26 cellular contexts compared by ENCODE assay signal in the genomic region with DNA sequence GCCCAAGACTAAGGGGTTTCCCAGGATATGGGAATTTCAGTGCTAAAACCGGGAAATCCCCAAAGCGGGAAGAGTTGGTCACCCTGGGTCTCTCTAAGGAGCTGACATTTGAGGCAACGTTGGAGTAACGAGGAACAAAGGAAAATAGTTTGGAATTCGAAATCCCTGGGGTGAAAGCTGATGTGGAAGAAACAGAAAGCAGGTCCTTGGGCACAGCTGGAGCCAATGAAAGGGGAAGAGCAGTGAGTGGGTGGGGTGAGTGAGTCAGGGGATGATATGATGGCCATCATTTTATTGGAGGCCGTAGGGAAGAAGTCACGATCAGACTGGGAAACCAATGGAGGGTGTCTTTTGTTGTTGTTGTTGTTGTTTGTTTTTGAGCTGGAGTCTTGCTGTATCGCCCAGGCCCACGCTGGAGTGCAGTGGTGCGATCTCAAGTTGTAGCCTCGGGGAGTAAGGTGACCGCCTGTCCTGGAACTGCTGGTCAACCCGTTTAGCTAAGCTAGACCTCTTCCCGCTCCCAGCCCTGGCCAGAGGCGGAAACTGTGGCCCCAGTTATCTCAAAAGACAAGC. TPM values are rescaled to one million over a fixed set of nuclear protein-coding genes. Genes with fewer than 3 reads are reported as not detected.
"Had no signal": no experiment of that assay in that cellular context is flagged by ENCODE, and none has a peak within 500 bp of the region (broad histone marks: within the 10 kb centered on the region; RNA-seq: fewer than 3 reads in every experiment).

No MANE protein-coding gene starts in this region.

- H3K4me3 ChIP-seq: breast epithelium, coronary artery, gastroesophageal sphincter, heart left ventricle, left ventricle myocardium inferior, neural progenitor cell, ovary, psoas muscle had no signal

- H3K27ac ChIP-seq: breast epithelium, coronary artery, gastroesophageal sphincter, heart left ventricle, left ventricle myocardium inferior, neural progenitor cell, ovary, psoas muscle, VCaP had no signal

- H3K27me3 ChIP-seq: breast epithelium, gastroesophageal sphincter, heart left ventricle, ovary had no signal

- H3K9me3 ChIP-seq: breast epithelium, gastroesophageal sphincter, ovary had no signal

- H2AFZ ChIP-seq: neural progenitor cell had no signal

- H3K36me3 ChIP-seq: breast epithelium, gastroesophageal sphincter, heart left ventricle, left ventricle myocardium inferior, neural progenitor cell, ovary had no signal

- DNase-seq: activated CD4-positive, alpha-beta T cell treated with anti-CD3 and anti-CD28 coated beads for 1 hour; activated CD8-positive, alpha-beta memory T cell treated with anti-CD3 and anti-CD28 coated beads for 24 hours; activated CD8-positive, alpha-beta memory T cell treated with anti-CD3 and anti-CD28 coated beads, Interleukin-2, amount 50 U/mL, for 48 hours; activated effector memory CD4-positive, alpha-beta T cell treated with anti-CD3 and anti-CD28 coated beads, Interleukin-2, amount 50 U/mL, for 16 hours; activated T-cell treated with anti-CD3 and anti-CD28 coated beads, Interleukin-2, amount 50 U/mL, for 48 hours; effector CD4-positive, alpha-beta T cell; heart left ventricle; kidney glomerular epithelial cell; left ventricle myocardium inferior; naive thymus-derived CD4-positive, alpha-beta T cell; ovary; psoas muscle; right cardiac atrium; small intestine; stimulated activated CD4-positive, alpha-beta T cell treated with anti-CD3 and anti-CD28 coated beads, Interleukin-15, amount 100 ng/mL, for 24 hours; stimulated activated CD4-positive, alpha-beta T cell treated with anti-CD3 and anti-CD28 coated beads, Interleukin-2, amount 100 ng/mL, for 48 hours had no signal

- H3K4me3 Mint-ChIP-seq: activated naive CD4-positive, alpha-beta T cell treated with anti-CD3 and anti-CD28 coated beads, Interleukin-2, amount 50 U/mL, for 24 hours; naive thymus-derived CD4-positive, alpha-beta T cell; neural progenitor cell; T-helper 2 cell treated with Interferon-gamma antibody and Interleukin-4, amounts not matched to agents 5 μg/mL and 100 μg/mL, for 36 hours had no signal

- H3K27ac Mint-ChIP-seq: activated naive CD4-positive, alpha-beta T cell treated with anti-CD3 and anti-CD28 coated beads, Interleukin-2, amount 50 U/mL, for 24 hours; naive thymus-derived CD4-positive, alpha-beta T cell; neural progenitor cell; T-helper 2 cell treated with Interferon-gamma antibody and Interleukin-4, amounts not matched to agents 5 μg/mL and 100 μg/mL, for 36 hours had no signal

- H3K4me2 ChIP-seq: neural progenitor cell had no signal

- H3K9me3 Mint-ChIP-seq: activated naive CD4-positive, alpha-beta T cell treated with anti-CD3 and anti-CD28 coated beads, Interleukin-2, amount 50 U/mL, for 24 hours; T-helper 2 cell treated with Interferon-gamma antibody and Interleukin-4, amounts not matched to agents 5 μg/mL and 100 μg/mL, for 36 hours had no signal

- ATAC-seq: gastroesophageal sphincter; heart left ventricle; naive thymus-derived CD4-positive, alpha-beta T cell; psoas muscle; right cardiac atrium had no signal

- H3K9ac ChIP-seq: neural progenitor cell had no signal

- H3K27me3 Mint-ChIP-seq: activated naive CD4-positive, alpha-beta T cell treated with anti-CD3 and anti-CD28 coated beads, Interleukin-2, amount 50 U/mL, for 24 hours had no signal

- H3K36me3 Mint-ChIP-seq: activated naive CD4-positive, alpha-beta T cell treated with anti-CD3 and anti-CD28 coated beads, Interleukin-2, amount 50 U/mL, for 24 hours; neural progenitor cell had no signal

RNA-seq across cellular contexts. Expression of a gene that starts 21.8 kb away (rescaled TPM):
- total RNA-seq: astrocyte; heart left ventricle; left ventricle myocardium inferior; mononuclear cell; naive thymus-derived CD4-positive, alpha-beta T cell; ovary; psoas muscle; right cardiac atrium had no signal
- polyA plus RNA-seq: adipose tissue; heart left ventricle; naive thymus-derived CD4-positive, alpha-beta T cell; psoas muscle; right cardiac atrium had no signal
